Comparison of ENCODE assay signal across 2 cellular contexts in genomic region chr19:12749938-12750521, GRCh38.
TF ChIP-seq lines count a peak whose summit lies in the region.

No MANE protein-coding gene starts in this region.

TF ChIP-seq in WTC11, 78 proteins besides CTCF, POLR2A, EP300 and RAD21:
- TF ChIP-seq ZNF263 (CRISPR knock-in tag; IDR thresholded peaks at IDR 0.05; ENCODE audit: low read depth): peak; percentile 68; the same call in 1 of the 2 replicates
- no peak for TF ChIP-seq GRHL2 (CRISPR knock-in tag; IDR thresholded peaks at IDR 0.05; ENCODE audit: insufficient replicate concordance, severe bottlenecking)
- TF ChIP-seq SMAD3 (CRISPR knock-in tag; IDR thresholded peaks at IDR 0.05; ENCODE audit: borderline replicate concordance): no peak

TF ChIP-seq in HepG2, 621 proteins besides CTCF, POLR2A, EP300 and RAD21:
- TF ChIP-seq SIN3A (IDR thresholded peaks at IDR 0.05; ENCODE audit: borderline replicate concordance, low read depth, low read length) (no peak), PRMT3 (CRISPR knock-in tag; IDR thresholded peaks at IDR 0.05; ENCODE audit: borderline replicate concordance, low read depth) (no peak), NFE2L2 (IDR thresholded peaks at IDR 0.05; ENCODE audit: low read length) (no peak), BCL3 (CRISPR knock-in tag; IDR thresholded peaks at IDR 0.05) (no peak), CEBPG (CRISPR knock-in tag; IDR thresholded peaks at IDR 0.05) (no peak), ZNF232 (CRISPR knock-in tag; IDR thresholded peaks at IDR 0.05; ENCODE audit: borderline replicate concordance) (no peak), PCBP1 (IDR thresholded peaks at IDR 0.05; ENCODE audit: borderline replicate concordance, low read depth, low read length) (no peak), SAP130 (CRISPR knock-in tag; IDR thresholded peaks at IDR 0.05; ENCODE audit: low read depth) (no peak), BORCS8-MEF2B (CRISPR knock-in tag; IDR thresholded peaks at IDR 0.05) (no peak), ZMYM4 (CRISPR knock-in tag; IDR thresholded peaks at IDR 0.05) (no peak), ZNF777 (CRISPR knock-in tag; IDR thresholded peaks at IDR 0.05) (no peak), ZNF598 (CRISPR knock-in tag; IDR thresholded peaks at IDR 0.05; ENCODE audit: borderline replicate concordance) (no peak), SNAPC2 (CRISPR knock-in tag; IDR thresholded peaks at IDR 0.05) (no peak), ZNF354B (CRISPR knock-in tag; IDR thresholded peaks at IDR 0.05) (no peak), ZNF205 (CRISPR knock-in tag; IDR thresholded peaks at IDR 0.05) (no peak), WIZ (CRISPR knock-in tag; IDR thresholded peaks at IDR 0.05) (no peak), ZNF326 (CRISPR knock-in tag; IDR thresholded peaks at IDR 0.05; ENCODE audit: borderline replicate concordance) (no peak)
